ENCODE assay signal across 9 cellular contexts in genomic region chr19:40009674-40010073, GRCh38.
"Had no signal": no experiment of that assay in that cellular context is flagged by ENCODE, and none has a peak within 500 bp of the region (broad histone marks: within the 10 kb centered on the region; RNA-seq: fewer than 3 reads in every experiment).

No MANE protein-coding gene starts in this region.

- H3K36me3 ChIP-seq: HAP-1 had no signal

- H3K4me1 ChIP-seq: HAP-1 had no signal

- H3K9ac ChIP-seq: GM23248 had no signal

- H3K4me3 ChIP-seq: GM23248, HAP-1 had no signal

- H2AFZ ChIP-seq: GM23248 had no signal

- H3K27me3 Mint-ChIP-seq: IgD-negative memory B cell had no signal

- ATAC-seq: HCT116, HepG2 had no signal

- H3K4me3 Mint-ChIP-seq: IgD-negative memory B cell had no signal

- FAIRE-seq: HepG2 had no signal

- H3K4me1 Mint-ChIP-seq: IgD-negative memory B cell had no signal

- H3K27ac ChIP-seq: GM23248, HL-60 had no signal

- H3K27ac Mint-ChIP-seq: IgD-negative memory B cell had no signal

- DNase-seq: GM23248, GOT3, H7, KG1 had no signal
